In genomic region chr6:119533603-119534279, GRCh38 we compare ENCODE assay signal across 8 cellular contexts.
DNase-seq lines count a peak whose midpoint lies in the region; ATAC-seq, FAIRE-seq and TF ChIP-seq lines count a peak whose summit lies in the region.

No MANE protein-coding gene starts in this region.

- H3K9ac ChIP-seq in neuronal stem cell (ENCODE audit: low read depth, low read length, poor library complexity), result no peak overlapping the region

- H3K27ac ChIP-seq in neuronal stem cell (replicated peaks; ENCODE audit: low read length) (no peak overlapping the region), ovary (no peak overlapping the region)

- no peak overlapping the region for H2AK5ac ChIP-seq in neuronal stem cell (ENCODE audit: low read depth, low read length)

- H3K4me3 ChIP-seq in neuronal stem cell (ENCODE audit: low read length in 2 of 2) (no peak overlapping the region), ovary (no peak overlapping the region)

- FAIRE-seq in GM12891 (lab: Jason Lieb, UNC) (peak; percentile 31), islet of Langerhans (lab: Jason Lieb, UNC) (peak; percentile 91)

- H2BK120ac ChIP-seq in neuronal stem cell (ENCODE audit: low read depth, low read length), result no peak overlapping the region

- H3K4ac ChIP-seq in neuronal stem cell (ENCODE audit: low read length), result no peak overlapping the region

- H3K79me1 ChIP-seq in neuronal stem cell (ENCODE audit: low read depth, low read length), result no peaks in the 10 kb centered on the region

- no peak overlapping the region for H2AFZ ChIP-seq in neuronal stem cell (ENCODE audit: low read length)

- no peak overlapping the region for H3K18ac ChIP-seq in neuronal stem cell (ENCODE audit: low read length)

- no peak overlapping the region for H3K23ac ChIP-seq in neuronal stem cell (ENCODE audit: low read depth, low read length, poor library complexity)

- TF ChIP-seq POLR2A in GM12891 (IDR thresholded peaks at IDR 0.05; ENCODE audit: low read depth, low read length) (no peak), ovary (IDR thresholded peaks at IDR 0.05) (no peak)

- DNase-seq in GM12891 (ENCODE audit: insufficient read length, low spot score) (no peak), NAMALWA (ENCODE audit: low spot score) (peak; percentile 51), neuronal stem cell (ENCODE audit: low spot score) (no peak), SKM-1 (lab: John Stamatoyannopoulos, UW; ENCODE audit: unreplicated experiment) (no peak), ovary (no peak), occipital lobe (lab: John Stamatoyannopoulos, UW) (no peak)

- H3K4me1 ChIP-seq in neuronal stem cell (ENCODE audit: control insufficient read depth in 2 of 2, insufficient read depth in 1 of 2, low read depth in 1 of 2, low read length in 2 of 2) (peaks cover 0 to 2% of the 10 kb centered on the region in 2 donors), ovary (ENCODE audit: insufficient read depth) (no peaks in the 10 kb centered on the region)

- no peak overlapping the region for H2BK5ac ChIP-seq in neuronal stem cell (ENCODE audit: low read length)

- H3K4me2 ChIP-seq in neuronal stem cell (ENCODE audit: insufficient read depth, low read length, poor library complexity, severe bottlenecking), result no peak overlapping the region

- no peak overlapping the region for H2BK15ac ChIP-seq in neuronal stem cell (ENCODE audit: low read length)

- ATAC-seq in GM21717 (IDR thresholded peaks at IDR 0.05; ENCODE audit: unreplicated experiment), result peak; percentile 74

- intact Hi-C loops in ovary (cut with DNase I), result no loop called here

- no peak overlapping the region for H4K91ac ChIP-seq in neuronal stem cell (ENCODE audit: low read depth, low read length, poor library complexity)

- no peak for TF ChIP-seq CTCF in ovary (IDR thresholded peaks at IDR 0.05)

- H3K14ac ChIP-seq in neuronal stem cell (ENCODE audit: low read length), result no peak overlapping the region

- H3K9me3 ChIP-seq in neuronal stem cell (replicated peaks in 1 of 2; ENCODE audit: control insufficient read depth in 2 of 2, insufficient read depth in 1 of 2, low read depth in 1 of 2, low read length in 2 of 2) (no peaks in the 10 kb centered on the region), ovary (no peaks in the 10 kb centered on the region)

- WGBS in neuronal stem cell (ENCODE audit: extremely low coverage in 2 of 2, insufficient read length in 2 of 2, insufficient replicate concordance in 1 of 2), 2 donors, result 100% methylated on average over 1 of the region's 5 CpGs; no CpG with 5 or more reads in 1 of the 2 donors
- 23 to 63% (median 61%) methylated on average over 5 of the region's 5 CpGs for WGBS in ovary, 3 donors

- H2BK12ac ChIP-seq in neuronal stem cell (ENCODE audit: low read length), result no peak overlapping the region

- H3K36me3 ChIP-seq in neuronal stem cell (replicated peaks in 1 of 2; ENCODE audit: control insufficient read depth in 2 of 2, insufficient read depth in 2 of 2, low read length in 2 of 2) (no peaks in the 10 kb centered on the region), ovary (no peaks in the 10 kb centered on the region)

- no peak overlapping the region for H4K8ac ChIP-seq in neuronal stem cell (ENCODE audit: low read depth, low read length)

- H3K27me3 ChIP-seq in neuronal stem cell (ENCODE audit: control insufficient read depth in 3 of 3, insufficient read depth in 3 of 3, low read depth in 1 of 3, low read length in 3 of 3) (no peaks in the 10 kb centered on the region), ovary (no peaks in the 10 kb centered on the region)

- TF ChIP-seq EP300 in ovary (IDR thresholded peaks at IDR 0.05), result no peak

TF ChIP-seq in GM12891, 5 proteins besides CTCF, POLR2A, EP300 and RAD21:
- TF ChIP-seq SPI1 (IDR thresholded peaks at IDR 0.05; ENCODE audit: low read depth, low read length) (peak; percentile 56), POLR2AphosphoS5 (IDR thresholded peaks at IDR 0.05; ENCODE audit: low read depth, low read length) (no peak)
TF ChIP-seq in GM12891: peak in this region for 1.
